ENCODE assay signal across 8 cellular contexts in genomic region chr5:68215888-68216736, GRCh38. TPM values are rescaled to one million over a fixed set of nuclear protein-coding genes. Genes with fewer than 3 reads are reported as not detected.
A peak's percentile ranks its signal among the peaks of the same experiment; 100 is the strongest.
DNase-seq lines count a peak whose midpoint lies in the region; ATAC-seq lines count a peak whose summit lies in the region.

No MANE protein-coding gene starts in this region.

- no peak overlapping the region for H2BK120ac ChIP-seq in mesendoderm (ENCODE audit: low read depth, low read length)

- no peak overlapping the region for H2BK5ac ChIP-seq in mesendoderm (ENCODE audit: low read length)

- ATAC-seq in HG03039 (IDR thresholded peaks at IDR 0.05; ENCODE audit: unreplicated experiment): peak; percentile 35

- H4K8ac ChIP-seq in mesendoderm (ENCODE audit: low read depth, low read length): peak overlapping the region; percentile 30

- H3K23ac ChIP-seq in mesendoderm (ENCODE audit: low read length): peak overlapping the region; percentile 94

- H3K79me2 ChIP-seq in mesendoderm (ENCODE audit: control insufficient read depth, insufficient read depth, low read length): peaks cover 18% of the 10 kb centered on the region

- H3K27ac ChIP-seq in mesendoderm (ENCODE audit: low read depth, low read length): peak overlapping the region; percentile 88

- no peak overlapping the region for H2AK5ac ChIP-seq in mesendoderm (ENCODE audit: low read length)

- peak overlapping the region; percentile 86 for H3K4me2 ChIP-seq in mesendoderm (ENCODE audit: low read length)

- peaks cover 9% of the 10 kb centered on the region for H3K79me1 ChIP-seq in mesendoderm (ENCODE audit: low read length)

- peak overlapping the region; percentile 8 for H3K4ac ChIP-seq in mesendoderm (ENCODE audit: low read depth, low read length)

- H3K27me3 ChIP-seq in mesendoderm (ENCODE audit: insufficient read depth, low read length, poor library complexity): no peaks in the 10 kb centered on the region

- peak overlapping the region; percentile 94 for H3K9ac ChIP-seq in mesendoderm (ENCODE audit: low read length)

- H3K56ac ChIP-seq in mesendoderm (ENCODE audit: low read length): peak overlapping the region; percentile 94

- WGBS in mesendoderm (ENCODE audit: extremely low coverage, insufficient coverage, low lambda C conversion rate): no CpG with 5 or more reads among the region's 80 CpGs

- no peaks in the 10 kb centered on the region for H3K36me3 ChIP-seq in mesendoderm (ENCODE audit: control insufficient read depth, insufficient read depth, low read length)

- H2BK15ac ChIP-seq in mesendoderm (replicated peaks; ENCODE audit: low read depth): no peak overlapping the region

- peak overlapping the region; percentile 62 for H3K18ac ChIP-seq in mesendoderm (ENCODE audit: low read length)

- peak overlapping the region; percentile 64 for H3K4me3 ChIP-seq in mesendoderm (ENCODE audit: low read length)

- H3K4me1 ChIP-seq in mesendoderm (ENCODE audit: control insufficient read depth, low read depth, low read length): no peaks in the 10 kb centered on the region

- DNase-seq in SIG-M5 treated with dmso at 0.1 percent for 504 hours (lab: John Stamatoyannopoulos, UW; ENCODE audit: unreplicated experiment) (peak; percentile 90), SIG-M5 (lab: John Stamatoyannopoulos, UW) (no peak), NCI-H226 (peak; percentile 3), dermis blood vessel endothelial cell (peak; percentile 70), mesendoderm (peak; percentile 54)
- peak; percentile 66 for DNase-seq in activated CD4-positive, alpha-beta T cell treated with anti-CD3 and anti-CD28 coated beads for 48 hours
- peak; percentile 22 to 31 for DNase-seq in stimulated activated CD8-positive, alpha-beta memory T cell treated with anti-CD3 and anti-CD28 coated beads, Interleukin-2, amount 100 ng/mL, for 1 hour (ENCODE audit: low read depth in 2 of 2)

- H4K5ac ChIP-seq in mesendoderm (ENCODE audit: low read length): no peak overlapping the region

RNA-seq across cellular contexts. Expression of gene PIK3R1, which starts 0.6 kb away (rescaled TPM):
- 18.4 and 19.5 TPM in 2 replicates for total RNA-seq in dermis blood vessel endothelial cell
- polyA plus RNA-seq in mesendoderm (2013, experiment 1 of 2): 22.1 TPM
- 22.7 TPM for polyA plus RNA-seq in mesendoderm (2013, experiment 2 of 2)
